Comparison of ENCODE assay signal across 1 cellular context in the genomic region with DNA sequence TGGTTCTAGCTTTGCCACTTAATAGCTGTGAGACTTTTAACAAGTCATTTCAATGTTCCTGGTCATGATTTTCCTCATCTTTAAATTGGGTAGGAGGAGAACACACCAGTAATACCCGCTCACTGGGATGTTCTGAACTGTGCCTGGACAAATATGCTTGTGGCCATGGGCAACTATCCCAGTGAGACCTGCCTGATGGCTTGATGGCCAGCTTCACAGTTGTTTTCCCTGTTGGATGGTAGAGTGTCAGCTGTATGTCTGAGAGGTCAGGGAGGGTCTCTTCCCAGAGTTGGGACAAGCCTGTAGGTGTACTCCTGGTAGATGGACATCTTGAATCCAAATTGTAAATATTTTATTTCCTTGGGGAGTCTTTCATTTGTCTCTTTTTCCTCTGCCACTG.
TF ChIP-seq lines count a peak whose summit lies in the region.

No MANE protein-coding gene starts in this region.

TF ChIP-seq in GM23338, 12 proteins besides CTCF, POLR2A, EP300 and RAD21 (continued from another document):
- TF ChIP-seq, protein P1, sequence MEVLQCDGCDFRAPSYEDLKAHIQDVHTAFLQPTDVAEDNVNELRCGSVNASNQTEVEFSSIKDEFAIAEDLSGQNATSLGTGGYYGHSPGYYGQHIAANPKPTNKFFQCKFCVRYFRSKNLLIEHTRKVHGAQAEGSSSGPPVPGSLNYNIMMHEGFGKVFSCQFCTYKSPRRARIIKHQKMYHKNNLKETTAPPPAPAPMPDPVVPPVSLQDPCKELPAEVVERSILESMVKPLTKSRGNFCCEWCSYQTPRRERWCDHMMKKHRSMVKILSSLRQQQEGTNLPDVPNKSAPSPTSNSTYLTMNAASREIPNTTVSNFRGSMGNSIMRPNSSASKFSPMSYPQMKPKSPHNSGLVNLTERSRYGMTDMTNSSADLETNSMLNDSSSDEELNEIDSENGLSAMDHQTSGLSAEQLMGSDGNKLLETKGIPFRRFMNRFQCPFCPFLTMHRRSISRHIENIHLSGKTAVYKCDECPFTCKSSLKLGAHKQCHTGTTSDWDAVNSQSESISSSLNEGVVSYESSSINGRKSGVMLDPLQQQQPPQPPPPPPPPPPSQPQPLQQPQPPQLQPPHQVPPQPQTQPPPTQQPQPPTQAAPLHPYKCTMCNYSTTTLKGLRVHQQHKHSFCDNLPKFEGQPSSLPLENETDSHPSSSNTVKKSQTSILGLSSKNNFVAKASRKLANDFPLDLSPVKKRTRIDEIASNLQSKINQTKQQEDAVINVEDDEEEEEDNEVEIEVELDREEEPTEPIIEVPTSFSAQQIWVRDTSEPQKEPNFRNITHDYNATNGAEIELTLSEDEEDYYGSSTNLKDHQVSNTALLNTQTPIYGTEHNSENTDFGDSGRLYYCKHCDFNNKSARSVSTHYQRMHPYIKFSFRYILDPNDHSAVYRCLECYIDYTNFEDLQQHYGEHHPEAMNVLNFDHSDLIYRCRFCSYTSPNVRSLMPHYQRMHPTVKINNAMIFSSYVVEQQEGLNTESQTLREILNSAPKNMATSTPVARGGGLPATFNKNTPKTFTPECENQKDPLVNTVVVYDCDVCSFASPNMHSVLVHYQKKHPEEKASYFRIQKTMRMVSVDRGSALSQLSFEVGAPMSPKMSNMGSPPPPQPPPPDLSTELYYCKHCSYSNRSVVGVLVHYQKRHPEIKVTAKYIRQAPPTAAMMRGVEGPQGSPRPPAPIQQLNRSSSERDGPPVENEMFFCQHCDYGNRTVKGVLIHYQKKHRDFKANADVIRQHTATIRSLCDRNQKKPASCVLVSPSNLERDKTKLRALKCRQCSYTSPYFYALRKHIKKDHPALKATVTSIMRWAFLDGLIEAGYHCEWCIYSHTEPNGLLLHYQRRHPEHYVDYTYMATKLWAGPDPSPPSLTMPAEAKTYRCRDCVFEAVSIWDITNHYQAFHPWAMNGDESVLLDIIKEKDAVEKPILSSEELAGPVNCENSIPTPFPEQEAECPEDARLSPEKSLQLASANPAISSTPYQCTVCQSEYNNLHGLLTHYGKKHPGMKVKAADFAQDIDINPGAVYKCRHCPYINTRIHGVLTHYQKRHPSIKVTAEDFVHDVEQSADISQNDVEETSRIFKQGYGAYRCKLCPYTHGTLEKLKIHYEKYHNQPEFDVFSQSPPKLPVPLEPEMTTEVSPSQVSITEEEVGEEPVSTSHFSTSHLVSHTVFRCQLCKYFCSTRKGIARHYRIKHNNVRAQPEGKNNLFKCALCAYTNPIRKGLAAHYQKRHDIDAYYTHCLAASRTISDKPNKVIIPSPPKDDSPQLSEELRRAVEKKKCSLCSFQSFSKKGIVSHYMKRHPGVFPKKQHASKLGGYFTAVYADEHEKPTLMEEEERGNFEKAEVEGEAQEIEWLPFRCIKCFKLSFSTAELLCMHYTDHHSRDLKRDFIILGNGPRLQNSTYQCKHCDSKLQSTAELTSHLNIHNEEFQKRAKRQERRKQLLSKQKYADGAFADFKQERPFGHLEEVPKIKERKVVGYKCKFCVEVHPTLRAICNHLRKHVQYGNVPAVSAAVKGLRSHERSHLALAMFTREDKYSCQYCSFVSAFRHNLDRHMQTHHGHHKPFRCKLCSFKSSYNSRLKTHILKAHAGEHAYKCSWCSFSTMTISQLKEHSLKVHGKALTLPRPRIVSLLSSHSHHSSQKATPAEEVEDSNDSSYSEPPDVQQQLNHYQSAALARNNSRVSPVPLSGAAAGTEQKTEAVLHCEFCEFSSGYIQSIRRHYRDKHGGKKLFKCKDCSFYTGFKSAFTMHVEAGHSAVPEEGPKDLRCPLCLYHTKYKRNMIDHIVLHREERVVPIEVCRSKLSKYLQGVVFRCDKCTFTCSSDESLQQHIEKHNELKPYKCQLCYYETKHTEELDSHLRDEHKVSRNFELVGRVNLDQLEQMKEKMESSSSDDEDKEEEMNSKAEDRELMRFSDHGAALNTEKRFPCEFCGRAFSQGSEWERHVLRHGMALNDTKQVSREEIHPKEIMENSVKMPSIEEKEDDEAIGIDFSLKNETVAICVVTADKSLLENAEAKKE (CRISPR knock-in tag; IDR thresholded peaks at IDR 0.05), result no peak
